ENCODE assay signal across 8 cellular contexts in the genomic region with DNA sequence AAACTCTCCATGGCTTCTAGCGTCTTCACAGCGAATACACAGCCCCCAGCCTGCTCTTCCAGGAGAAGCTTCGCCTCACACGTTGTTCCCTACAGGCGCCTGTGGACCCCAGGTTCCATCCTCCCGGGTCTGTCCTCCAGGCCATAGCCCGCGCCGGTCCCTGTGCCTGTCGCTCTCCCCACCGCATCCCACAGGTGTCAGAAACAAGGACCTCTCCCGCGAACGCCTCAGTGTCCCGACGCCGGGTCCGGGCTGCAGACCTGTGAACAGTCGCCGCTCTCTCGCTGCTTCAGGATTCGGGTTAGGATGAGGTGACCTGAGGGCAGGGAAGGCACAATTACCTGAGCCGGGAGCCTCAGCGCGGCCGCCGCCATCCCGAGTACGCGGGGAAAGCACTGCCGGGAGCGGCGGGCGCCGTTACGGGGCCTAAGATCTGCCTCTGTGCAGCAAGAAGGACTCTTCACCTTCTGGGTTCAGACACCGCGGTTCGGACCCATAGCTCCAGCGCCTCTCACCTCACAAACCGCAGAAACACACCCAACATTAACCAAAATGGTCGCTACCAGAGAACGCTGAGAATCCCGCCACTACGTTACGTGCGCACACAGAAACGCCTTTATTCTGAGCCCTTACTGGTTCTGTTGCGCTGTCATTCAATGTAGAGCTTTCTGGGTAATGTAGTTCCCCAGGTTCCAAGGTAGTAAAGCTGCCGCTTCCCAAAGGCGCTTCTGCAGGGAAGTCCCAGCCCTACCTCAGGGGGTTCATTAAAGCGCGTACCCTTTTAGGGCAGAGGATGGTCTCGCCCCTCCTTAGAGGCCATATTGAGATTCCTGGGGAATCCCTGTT. TPM values are rescaled to one million over a fixed set of nuclear protein-coding genes. Genes with fewer than 3 reads are reported as not detected.
DNase-seq lines count a peak whose midpoint lies in the region; ATAC-seq and TF ChIP-seq lines count a peak whose summit lies in the region.

TSS of gene ZNF418 (minus strand) at position 583 of the 846 bp plus-strand sequence. CDS start 1,580 bp downstream, outside the sequence.

- no peak within 1 kb of the TSS for H2AFZ ChIP-seq in PC-3 (ENCODE audit: low read length)
- H2AFZ ChIP-seq in osteoblast (ENCODE audit: low read length) = peak within 1 kb of the TSS; percentile 94

- H3K27ac ChIP-seq in PC-3 (ENCODE audit: low read length) (no peak within 1 kb of the TSS), heart right ventricle (peak within 1 kb of the TSS in 9 of 10 donors; percentile 57 to 84 (median 78)), osteoblast (ENCODE audit: low read depth, low read length) (peak within 1 kb of the TSS; percentile 28)

- no peaks in the 10 kb centered on the region for H3K4me1 ChIP-seq in PC-3 (ENCODE audit: insufficient read depth, low read length)
- peaks cover 0 to 18% (median 10%) of the 10 kb centered on the region in 9 donors for H3K4me1 ChIP-seq in heart right ventricle
- H3K4me1 ChIP-seq in osteoblast (ENCODE audit: insufficient read depth, low read length) = peaks cover 3% of the 10 kb centered on the region

- no peaks in the 10 kb centered on the region for H3F3A ChIP-seq in PC-3 (ENCODE audit: low read length, unreplicated experiment)

- TF ChIP-seq CTCF in PC-3 (conservative IDR thresholded peaks at IDR 0.05; ENCODE audit: low read depth, low read length) = no peak
- TF ChIP-seq CTCF in heart right ventricle (IDR thresholded peaks at IDR 0.05) = no peak
- TF ChIP-seq CTCF in osteoblast (IDR thresholded peaks at IDR 0.05; ENCODE audit: extremely low read depth, low read depth, low read length) = no peak

- 2% methylated on average over 54 of the region's 54 CpGs for WGBS in heart right ventricle, 2 donors

- TSS peak; percentile 47 for BruUV-seq in PC-3 (replicated peaks; lab: Mats Ljungman, UMichigan)

- H3K9ac ChIP-seq in PC-3 (ENCODE audit: low read length) = no peak within 1 kb of the TSS

- no peaks in the 10 kb centered on the region for H3K79me2 ChIP-seq in PC-3 (ENCODE audit: low read length)
- peaks cover 8% of the 10 kb centered on the region for H3K79me2 ChIP-seq in osteoblast (ENCODE audit: insufficient read depth, low read length)

- H3K4me2 ChIP-seq in PC-3 (ENCODE audit: low read length) (no peak within 1 kb of the TSS), osteoblast (ENCODE audit: insufficient read depth, low read length) (peak within 1 kb of the TSS; percentile 70)

- peaks cover 60% of the 10 kb centered on the region for H3K9me3 ChIP-seq in PC-3 (ENCODE audit: low read length)
- peaks cover 0 to 100% (median 13%) of the 10 kb centered on the region in 11 donors for H3K9me3 ChIP-seq in heart right ventricle
- no peaks in the 10 kb centered on the region for H3K9me3 ChIP-seq in osteoblast (ENCODE audit: low read depth, low read length)

- DNase-seq in NCI-H146 (lab: John Stamatoyannopoulos, UW) = peak; percentile 44
- DNase-seq in NCI-H146 treated with DMSO at 0.1 percent for 48 hours (lab: John Stamatoyannopoulos, UW; ENCODE audit: unreplicated experiment) = no peak
- no peak for DNase-seq in PC-3
- DNase-seq in amygdala (lab: John Stamatoyannopoulos, UW) = peak in 55 of 56 donors; percentile 1 to 91 (median 64)
- peak; percentile 44 to 83 for DNase-seq in heart right ventricle
- peak; percentile 95 for DNase-seq in osteoblast (ENCODE audit: insufficient read length, low spot score, missing footprints)
- DNase-seq in mesenteric fat pad (ENCODE audit: low spot score) = no peak
- no peak for DNase-seq in NOMO-1 treated with dmso at 0.1 percent for 144 hours (lab: John Stamatoyannopoulos, UW; ENCODE audit: unreplicated experiment)

- POLR2A ChIA-PET in PC-3 (lab: Charles Lee; ENCODE audit: unreplicated experiment) = no interaction called here

- CTCF ChIA-PET in PC-3 (lab: Charles Lee) = no interaction called here

- ATAC-seq in PC-3 (no peak), heart right ventricle (peak; percentile 94 to 99 (median 98))

- no peaks in the 10 kb centered on the region for H3K27me3 ChIP-seq in PC-3 (ENCODE audit: low read length)
- no peaks in the 10 kb centered on the region for H3K27me3 ChIP-seq in heart right ventricle
- H3K27me3 ChIP-seq in osteoblast (ENCODE audit: insufficient read depth, low read length) = no peaks in the 10 kb centered on the region

- H4K20me1 ChIP-seq in PC-3 (ENCODE audit: low read length) (no peaks in the 10 kb centered on the region), osteoblast (ENCODE audit: insufficient read depth, low read length) (no peaks in the 10 kb centered on the region)

- H3K4me3 ChIP-seq in PC-3 (ENCODE audit: low read length) (no peak within 1 kb of the TSS), heart right ventricle (peak within 1 kb of the TSS; percentile 61 to 92 (median 79)), osteoblast (ENCODE audit: insufficient read depth, low read length) (peak within 1 kb of the TSS; percentile 86)

- H3K36me3 ChIP-seq in PC-3 (ENCODE audit: low read depth, low read length) (peaks cover 30% of the 10 kb centered on the region), heart right ventricle (peaks cover 0 to 65% (median 29%) of the 10 kb centered on the region in 9 donors), osteoblast (ENCODE audit: insufficient read depth, low read length) (no peaks in the 10 kb centered on the region)

- intact Hi-C loops in PC-3 (cut with micrococcal nuclease) (no loop called here), heart right ventricle (cut with DNase I) (no loop called here)

- H3K9me2 ChIP-seq in PC-3 (replicated peaks; ENCODE audit: low read length) = no peaks in the 10 kb centered on the region

RNA-seq across cellular contexts. Expression of gene ZNF418, which starts in this region (rescaled TPM):
- total RNA-seq in PC-3 (2014; rRNA removed) (0.04 TPM in 1 of 2 replicates, not detected in the other), heart right ventricle (10 to 100 TPM in 9 of 10 donors, 1 to 10 TPM in 1; 8.7 to 16.5 (median 12.0) TPM), osteoblast (4.7 and 5.1 TPM in 2 replicates), mesenteric fat pad (5.2 TPM)
- polyA plus RNA-seq in heart right ventricle = 10 to 100 TPM in 1 of 2 donors, 1 to 10 TPM in 1; 3.2 to 10.2 TPM

Comparison
In these comparisons a context has a peak if more than half of its experiments do, and no peak if none do; other contexts are left out.
1. DNase-seq: peak in NCI-H146 (single experiment), amygdala (55 of 56), heart right ventricle (2 of 2) and osteoblast (single experiment); none in NCI-H146 treated with DMSO at 0.1 percent for 48 hours (single experiment), PC-3 (single experiment), mesenteric fat pad (single experiment) and NOMO-1 treated with dmso at 0.1 percent for 144 hours (single experiment).